ENCODE assay signal across 8 cellular contexts in genomic region chr2:127064642-127065250, GRCh38. TPM values are rescaled to one million over a fixed set of nuclear protein-coding genes. Genes with fewer than 3 reads are reported as not detected.
DNase-seq lines count a peak whose midpoint lies in the region; ATAC-seq and TF ChIP-seq lines count a peak whose summit lies in the region.

No MANE protein-coding gene starts in this region.

- H3K4me1 ChIP-seq in fibroblast of lung (ENCODE audit: control insufficient read depth, extremely low read depth, insufficient read depth, low read length) (peaks cover 14% of the 10 kb centered on the region), suprapubic skin (peaks cover 43% of the 10 kb centered on the region)

- peaks cover 10% of the 10 kb centered on the region for H3K36me3 ChIP-seq in fibroblast of lung (ENCODE audit: control insufficient read depth, insufficient read depth, low read length)
- H3K36me3 ChIP-seq in suprapubic skin = peaks cover 8% of the 10 kb centered on the region

- H3K27ac ChIP-seq in fibroblast of lung (ENCODE audit: insufficient read depth, low read length) (peak overlapping the region; percentile 83), suprapubic skin (peak overlapping the region; percentile 55)

- no peak overlapping the region for H2AFZ ChIP-seq in fibroblast of lung (ENCODE audit: low read length)

- 20% methylated on average over 2 of the region's 17 CpGs for WGBS in suprapubic skin

- TF ChIP-seq EP300 in suprapubic skin (IDR thresholded peaks at IDR 0.05) = no peak

- DNase-seq in NOMO-1 treated with dmso at 0.1 percent for 144 hours (lab: John Stamatoyannopoulos, UW; ENCODE audit: unreplicated experiment) (peak; percentile 86), activated T-cell treated with anti-CD3 and anti-CD28 coated beads for 4 hours (peak; percentile 43), fibroblast of lung (ENCODE audit: low read depth in 2 of 2) (peak; percentile 96 to 97), non-pigmented ciliary epithelial cell (ENCODE audit: low read depth) (peak; percentile 76), suprapubic skin (ENCODE audit: low spot score in 2 of 2) (peak; percentile 94 to 96), DMS79 (lab: John Stamatoyannopoulos, UW) (no peak)

- no peaks in the 10 kb centered on the region for H4K20me1 ChIP-seq in fibroblast of lung (ENCODE audit: control insufficient read depth, extremely low read depth, insufficient read depth, low read length)

- no peaks in the 10 kb centered on the region for H3K79me2 ChIP-seq in fibroblast of lung (ENCODE audit: control insufficient read depth, insufficient read depth, low read length)

- no peak for TF ChIP-seq POLR2A in suprapubic skin (IDR thresholded peaks at IDR 0.05)

- H3K9me3 ChIP-seq in fibroblast of lung (ENCODE audit: control insufficient read depth, insufficient read depth, low read depth, low read length) = no peaks in the 10 kb centered on the region
- H3K9me3 ChIP-seq in suprapubic skin = no peaks in the 10 kb centered on the region

- peak overlapping the region; percentile 55 for H3K4me2 ChIP-seq in fibroblast of lung (ENCODE audit: extremely low read depth, insufficient read depth, low read length)

- H3K9ac ChIP-seq in fibroblast of lung (ENCODE audit: insufficient read depth, low read length) = peak overlapping the region; percentile 43

- H3K27me3 ChIP-seq in fibroblast of lung (ENCODE audit: control insufficient read depth, insufficient read depth, low read length) (no peaks in the 10 kb centered on the region), suprapubic skin (no peaks in the 10 kb centered on the region)

- H3K4me3 ChIP-seq in fibroblast of lung (replicated peaks in 1 of 4; ENCODE audit: control extremely low read depth in 1 of 4, insufficient read depth in 1 of 4, low read depth in 3 of 4, low read length in 4 of 4) = no peak overlapping the region
- no peak overlapping the region for H3K4me3 ChIP-seq in suprapubic skin

- no peak for TF ChIP-seq CTCF in fibroblast of lung (conservative IDR thresholded peaks at IDR 0.05 in 1 of 2, IDR thresholded peaks at IDR 0.05 in 1 of 2; ENCODE audit: low read depth in 1 of 2, low read length in 2 of 2)
- TF ChIP-seq CTCF in suprapubic skin (IDR thresholded peaks at IDR 0.05) = no peak

- ATAC-seq in GM18861 (IDR thresholded peaks at IDR 0.05; ENCODE audit: unreplicated experiment) (peak; percentile 79), HG02938 (IDR thresholded peaks at IDR 0.05; ENCODE audit: unreplicated experiment) (peak; percentile 64)

RNA-seq across cellular contexts. Expression of gene BIN1, which starts 42.2 kb away (rescaled TPM):
- total RNA-seq in fibroblast of lung (68.7 and 119 TPM in 2 replicates), suprapubic skin (10 to 100 TPM in 1 of 4 donors, 1 to 10 TPM in 3; 5.6 to 13.3 (median 8.8) TPM)
- polyA plus RNA-seq in fibroblast of lung = 17.3 and 18.8 TPM in 2 replicates
- polyA plus RNA-seq in fibroblast of lung (2012) = 26.5 and 33.6 TPM in 2 replicates
- polyA minus RNA-seq in fibroblast of lung (ENCODE audit: low replicate concordance) = 29.7 and 34.4 TPM in 2 replicates
